11 cellular contexts compared by ENCODE assay signal in the genomic region with DNA sequence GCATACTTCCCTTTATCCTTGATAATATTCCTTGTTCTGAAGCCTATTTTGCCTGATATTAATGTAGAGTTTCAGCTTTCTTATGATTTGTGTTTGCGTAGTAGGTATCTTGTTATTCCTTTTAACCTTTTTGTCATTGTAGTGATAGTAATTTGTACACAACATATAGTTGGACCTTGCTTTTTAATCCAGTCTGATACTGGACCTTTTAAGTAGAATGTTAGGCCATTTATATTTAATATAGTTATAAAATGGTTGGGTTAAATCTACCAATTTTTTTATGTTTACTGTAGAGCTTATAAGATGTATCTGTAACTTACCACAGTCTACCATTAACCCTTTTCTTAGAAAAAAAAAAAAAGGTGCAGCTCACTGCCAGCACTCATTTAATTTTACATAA.
"Had no signal": no experiment of that assay in that cellular context is flagged by ENCODE, and none has a peak within 500 bp of the region (broad histone marks: within the 10 kb centered on the region; RNA-seq: fewer than 3 reads in every experiment).

No MANE protein-coding gene starts in this region.

- ATAC-seq: GM23338, HCT116 had no signal

- H3K4me2 ChIP-seq: GM23338 had no signal

- DNase-seq: GM23248, GOT3, H7, H9, HCEC 1CT, HFFc6 had no signal

- H3K4me3 ChIP-seq: GM23248, GM23338, HAP-1 had no signal

- H3K27ac ChIP-seq: GM23248 had no signal

- H2AFZ ChIP-seq: GM23248, GM23338 had no signal

- FAIRE-seq: H1, H54 had no signal

- H3K9me3 ChIP-seq: HAP-1 had no signal

- H3K9ac ChIP-seq: GM23248 had no signal
